1 cellular context compared by ENCODE assay signal in the genomic region with DNA sequence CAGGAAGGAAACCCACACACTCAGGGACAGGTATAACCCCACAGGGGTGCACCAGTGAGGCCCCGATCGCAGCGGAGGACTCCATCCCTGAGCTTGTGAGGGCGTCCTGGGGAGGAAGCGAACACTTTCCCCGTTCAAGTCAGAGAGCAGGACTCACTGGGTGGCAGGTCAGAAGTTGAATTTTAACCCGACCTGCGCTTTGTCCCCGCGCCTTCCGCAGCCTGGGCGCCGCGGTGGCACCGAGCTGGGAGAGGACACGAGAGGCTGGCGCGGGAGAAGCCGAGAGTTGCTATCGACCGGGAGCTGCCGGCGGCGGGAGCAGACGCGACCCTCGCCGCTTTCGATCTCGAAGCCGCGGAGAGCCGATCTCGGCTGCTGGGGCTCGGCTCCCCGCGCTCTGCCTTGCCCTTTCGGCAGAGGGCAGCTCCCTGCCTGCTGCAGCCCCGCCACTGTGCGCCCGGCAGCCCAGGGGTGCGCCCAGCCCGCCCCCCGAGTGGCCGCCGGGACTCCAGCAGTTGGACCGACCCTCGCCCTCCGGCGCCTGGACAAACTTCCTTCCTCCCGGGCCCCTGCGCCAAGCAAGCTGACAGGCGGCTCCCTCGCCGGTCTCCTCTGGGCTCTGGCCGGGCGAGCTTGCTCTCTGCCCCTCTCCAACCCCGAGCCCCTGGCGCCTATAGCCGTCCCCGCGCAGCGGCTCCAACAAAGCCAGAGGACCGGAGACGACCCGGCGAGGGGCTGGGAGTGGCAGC.
A peak's percentile ranks its signal among the peaks of the same experiment; 100 is the strongest.
TF ChIP-seq lines count a peak whose summit lies in the region.

No MANE protein-coding gene starts in this region.

TF ChIP-seq in HepG2, 621 proteins besides CTCF, POLR2A, EP300 and RAD21 (continued from another document and continues in another):
- TF ChIP-seq, protein P1, sequence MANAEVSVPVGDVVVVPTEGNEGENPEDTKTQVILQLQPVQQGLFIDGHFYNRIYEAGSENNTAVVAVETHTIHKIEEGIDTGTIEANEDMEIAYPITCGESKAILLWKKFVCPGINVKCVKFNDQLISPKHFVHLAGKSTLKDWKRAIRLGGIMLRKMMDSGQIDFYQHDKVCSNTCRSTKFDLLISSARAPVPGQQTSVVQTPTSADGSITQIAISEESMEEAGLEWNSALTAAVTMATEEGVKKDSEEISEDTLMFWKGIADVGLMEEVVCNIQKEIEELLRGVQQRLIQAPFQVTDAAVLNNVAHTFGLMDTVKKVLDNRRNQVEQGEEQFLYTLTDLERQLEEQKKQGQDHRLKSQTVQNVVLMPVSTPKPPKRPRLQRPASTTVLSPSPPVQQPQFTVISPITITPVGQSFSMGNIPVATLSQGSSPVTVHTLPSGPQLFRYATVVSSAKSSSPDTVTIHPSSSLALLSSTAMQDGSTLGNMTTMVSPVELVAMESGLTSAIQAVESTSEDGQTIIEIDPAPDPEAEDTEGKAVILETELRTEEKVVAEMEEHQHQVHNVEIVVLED (CRISPR knock-in tag; IDR thresholded peaks at IDR 0.05; ENCODE audit: borderline replicate concordance): 0 out of 2 replicates have a peak, but pooled peaks have one; percentile 20
- peak; percentile 94 for TF ChIP-seq BRD4 (CRISPR knock-in tag; IDR thresholded peaks at IDR 0.05)
- TF ChIP-seq ZNF484 (CRISPR knock-in tag; IDR thresholded peaks at IDR 0.05; ENCODE audit: borderline replicate concordance, low read depth): no peak
- peak; percentile 82 for TF ChIP-seq ZMAT3 (CRISPR knock-in tag; conservative IDR thresholded peaks at IDR 0.05)
- TF ChIP-seq STAT5B (CRISPR knock-in tag; IDR thresholded peaks at IDR 0.05): no peak
- TF ChIP-seq, protein P2, sequence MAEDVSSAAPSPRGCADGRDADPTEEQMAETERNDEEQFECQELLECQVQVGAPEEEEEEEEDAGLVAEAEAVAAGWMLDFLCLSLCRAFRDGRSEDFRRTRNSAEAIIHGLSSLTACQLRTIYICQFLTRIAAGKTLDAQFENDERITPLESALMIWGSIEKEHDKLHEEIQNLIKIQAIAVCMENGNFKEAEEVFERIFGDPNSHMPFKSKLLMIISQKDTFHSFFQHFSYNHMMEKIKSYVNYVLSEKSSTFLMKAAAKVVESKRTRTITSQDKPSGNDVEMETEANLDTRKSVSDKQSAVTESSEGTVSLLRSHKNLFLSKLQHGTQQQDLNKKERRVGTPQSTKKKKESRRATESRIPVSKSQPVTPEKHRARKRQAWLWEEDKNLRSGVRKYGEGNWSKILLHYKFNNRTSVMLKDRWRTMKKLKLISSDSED (CRISPR knock-in tag; IDR thresholded peaks at IDR 0.05): no peak
- TF ChIP-seq, protein P3, sequence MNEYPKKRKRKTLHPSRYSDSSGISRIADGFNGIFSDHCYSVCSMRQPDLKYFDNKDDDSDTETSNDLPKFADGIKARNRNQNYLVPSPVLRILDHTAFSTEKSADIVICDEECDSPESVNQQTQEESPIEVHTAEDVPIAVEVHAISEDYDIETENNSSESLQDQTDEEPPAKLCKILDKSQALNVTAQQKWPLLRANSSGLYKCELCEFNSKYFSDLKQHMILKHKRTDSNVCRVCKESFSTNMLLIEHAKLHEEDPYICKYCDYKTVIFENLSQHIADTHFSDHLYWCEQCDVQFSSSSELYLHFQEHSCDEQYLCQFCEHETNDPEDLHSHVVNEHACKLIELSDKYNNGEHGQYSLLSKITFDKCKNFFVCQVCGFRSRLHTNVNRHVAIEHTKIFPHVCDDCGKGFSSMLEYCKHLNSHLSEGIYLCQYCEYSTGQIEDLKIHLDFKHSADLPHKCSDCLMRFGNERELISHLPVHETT (CRISPR knock-in tag; conservative IDR thresholded peaks at IDR 0.05): no peak
- no peak for TF ChIP-seq ZNF180 (CRISPR knock-in tag; IDR thresholded peaks at IDR 0.05; ENCODE audit: borderline replicate concordance, low read depth)
- no peak for TF ChIP-seq ZNF232 (CRISPR knock-in tag; IDR thresholded peaks at IDR 0.05; ENCODE audit: borderline replicate concordance)
- TF ChIP-seq ZNF724P (CRISPR knock-in tag; IDR thresholded peaks at IDR 0.05; ENCODE audit: borderline replicate concordance): peak; percentile 93
- TF ChIP-seq KLF11 (CRISPR knock-in tag; IDR thresholded peaks at IDR 0.05): no peak
- no peak for TF ChIP-seq FLYWCH1 (CRISPR knock-in tag; IDR thresholded peaks at IDR 0.05)
- no peak for TF ChIP-seq IRX3 (CRISPR knock-in tag; IDR thresholded peaks at IDR 0.05; ENCODE audit: borderline replicate concordance, low read depth)
- peak; percentile 90 for TF ChIP-seq POGZ (CRISPR knock-in tag; IDR thresholded peaks at IDR 0.05)
- peak; percentile 66 for TF ChIP-seq NCOA2 (CRISPR knock-in tag; IDR thresholded peaks at IDR 0.05)
- no peak for TF ChIP-seq SMARCC2 (IDR thresholded peaks at IDR 0.05)
- TF ChIP-seq RBFOX2 (IDR thresholded peaks at IDR 0.05; ENCODE audit: low read depth, low read length): peak; percentile 94
- TF ChIP-seq ZNF766 (CRISPR knock-in tag; IDR thresholded peaks at IDR 0.05; ENCODE audit: borderline replicate concordance): 0 out of 2 replicates have a peak, but pooled peaks have one; percentile 68
- peak; percentile 71; the same call in 1 of the 2 replicates for TF ChIP-seq ZNF33A (CRISPR knock-in tag; IDR thresholded peaks at IDR 0.05; ENCODE audit: borderline replicate concordance)
- no peak for TF ChIP-seq SATB2 (CRISPR knock-in tag; IDR thresholded peaks at IDR 0.05)
- 0 out of 2 replicates have a peak, but pooled peaks have one; percentile 37 for TF ChIP-seq CC2D1A (CRISPR knock-in tag; IDR thresholded peaks at IDR 0.05)
- TF ChIP-seq GTF2F1 (IDR thresholded peaks at IDR 0.05; ENCODE audit: low read length): peak; percentile 73; the same call in 1 of the 2 replicates
- TF ChIP-seq, protein P4, sequence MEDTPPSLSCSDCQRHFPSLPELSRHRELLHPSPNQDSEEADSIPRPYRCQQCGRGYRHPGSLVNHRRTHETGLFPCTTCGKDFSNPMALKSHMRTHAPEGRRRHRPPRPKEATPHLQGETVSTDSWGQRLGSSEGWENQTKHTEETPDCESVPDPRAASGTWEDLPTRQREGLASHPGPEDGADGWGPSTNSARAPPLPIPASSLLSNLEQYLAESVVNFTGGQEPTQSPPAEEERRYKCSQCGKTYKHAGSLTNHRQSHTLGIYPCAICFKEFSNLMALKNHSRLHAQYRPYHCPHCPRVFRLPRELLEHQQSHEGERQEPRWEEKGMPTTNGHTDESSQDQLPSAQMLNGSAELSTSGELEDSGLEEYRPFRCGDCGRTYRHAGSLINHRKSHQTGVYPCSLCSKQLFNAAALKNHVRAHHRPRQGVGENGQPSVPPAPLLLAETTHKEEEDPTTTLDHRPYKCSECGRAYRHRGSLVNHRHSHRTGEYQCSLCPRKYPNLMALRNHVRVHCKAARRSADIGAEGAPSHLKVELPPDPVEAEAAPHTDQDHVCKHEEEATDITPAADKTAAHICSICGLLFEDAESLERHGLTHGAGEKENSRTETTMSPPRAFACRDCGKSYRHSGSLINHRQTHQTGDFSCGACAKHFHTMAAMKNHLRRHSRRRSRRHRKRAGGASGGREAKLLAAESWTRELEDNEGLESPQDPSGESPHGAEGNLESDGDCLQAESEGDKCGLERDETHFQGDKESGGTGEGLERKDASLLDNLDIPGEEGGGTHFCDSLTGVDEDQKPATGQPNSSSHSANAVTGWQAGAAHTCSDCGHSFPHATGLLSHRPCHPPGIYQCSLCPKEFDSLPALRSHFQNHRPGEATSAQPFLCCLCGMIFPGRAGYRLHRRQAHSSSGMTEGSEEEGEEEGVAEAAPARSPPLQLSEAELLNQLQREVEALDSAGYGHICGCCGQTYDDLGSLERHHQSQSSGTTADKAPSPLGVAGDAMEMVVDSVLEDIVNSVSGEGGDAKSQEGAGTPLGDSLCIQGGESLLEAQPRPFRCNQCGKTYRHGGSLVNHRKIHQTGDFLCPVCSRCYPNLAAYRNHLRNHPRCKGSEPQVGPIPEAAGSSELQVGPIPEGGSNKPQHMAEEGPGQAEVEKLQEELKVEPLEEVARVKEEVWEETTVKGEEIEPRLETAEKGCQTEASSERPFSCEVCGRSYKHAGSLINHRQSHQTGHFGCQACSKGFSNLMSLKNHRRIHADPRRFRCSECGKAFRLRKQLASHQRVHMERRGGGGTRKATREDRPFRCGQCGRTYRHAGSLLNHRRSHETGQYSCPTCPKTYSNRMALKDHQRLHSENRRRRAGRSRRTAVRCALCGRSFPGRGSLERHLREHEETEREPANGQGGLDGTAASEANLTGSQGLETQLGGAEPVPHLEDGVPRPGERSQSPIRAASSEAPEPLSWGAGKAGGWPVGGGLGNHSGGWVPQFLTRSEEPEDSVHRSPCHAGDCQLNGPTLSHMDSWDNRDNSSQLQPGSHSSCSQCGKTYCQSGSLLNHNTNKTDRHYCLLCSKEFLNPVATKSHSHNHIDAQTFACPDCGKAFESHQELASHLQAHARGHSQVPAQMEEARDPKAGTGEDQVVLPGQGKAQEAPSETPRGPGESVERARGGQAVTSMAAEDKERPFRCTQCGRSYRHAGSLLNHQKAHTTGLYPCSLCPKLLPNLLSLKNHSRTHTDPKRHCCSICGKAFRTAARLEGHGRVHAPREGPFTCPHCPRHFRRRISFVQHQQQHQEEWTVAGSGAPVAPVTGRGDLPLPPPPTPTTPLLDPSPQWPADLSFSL (CRISPR knock-in tag; IDR thresholded peaks at IDR 0.05): no peak
- TF ChIP-seq ARNT2 (CRISPR knock-in tag; IDR thresholded peaks at IDR 0.05; ENCODE audit: low read depth): peak; percentile 88
- TF ChIP-seq, protein P5, sequence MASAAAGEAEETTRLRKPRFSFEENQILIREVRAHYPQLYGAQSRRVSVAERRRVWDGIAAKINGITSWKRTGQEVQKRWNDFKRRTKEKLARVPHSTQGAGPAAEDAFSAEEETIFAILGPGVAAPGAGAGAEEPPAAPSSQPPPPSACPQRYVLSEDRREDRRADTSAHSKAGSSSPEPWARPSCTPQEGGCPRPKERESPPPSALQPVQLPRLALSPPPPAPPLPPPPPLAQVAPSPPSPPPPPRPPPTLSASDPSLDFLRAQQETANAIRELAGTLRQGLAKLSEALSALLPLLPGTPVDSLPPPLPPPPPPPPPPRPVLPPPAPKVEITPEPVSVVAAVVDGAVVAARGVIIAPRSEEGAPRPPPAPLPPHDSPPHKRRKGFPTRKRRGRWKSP (CRISPR knock-in tag; IDR thresholded peaks at IDR 0.05): peak; percentile 71
- no peak for TF ChIP-seq SRSF9 (IDR thresholded peaks at IDR 0.05; ENCODE audit: borderline replicate concordance, insufficient read depth, low read depth, low read length, poor library complexity, severe bottlenecking)
- TF ChIP-seq ZNF605 (CRISPR knock-in tag; IDR thresholded peaks at IDR 0.05): no peak; the same call in 1 of the 2 replicates
- TF ChIP-seq TGIF2 (CRISPR knock-in tag; IDR thresholded peaks at IDR 0.05): no peak; the same call in 1 of the 2 replicates
- TF ChIP-seq MLLT10 (CRISPR knock-in tag; IDR thresholded peaks at IDR 0.05): no peak
- peak; percentile 94 for TF ChIP-seq ASH2L (IDR thresholded peaks at IDR 0.05; ENCODE audit: insufficient read length, low read depth, low read length)
- no peak for TF ChIP-seq IKZF4 (CRISPR knock-in tag; IDR thresholded peaks at IDR 0.05; ENCODE audit: borderline replicate concordance, low read depth, not compliant biosample characterization)
- no peak for TF ChIP-seq ZNF672 (CRISPR knock-in tag; IDR thresholded peaks at IDR 0.05)
- TF ChIP-seq, protein P6, sequence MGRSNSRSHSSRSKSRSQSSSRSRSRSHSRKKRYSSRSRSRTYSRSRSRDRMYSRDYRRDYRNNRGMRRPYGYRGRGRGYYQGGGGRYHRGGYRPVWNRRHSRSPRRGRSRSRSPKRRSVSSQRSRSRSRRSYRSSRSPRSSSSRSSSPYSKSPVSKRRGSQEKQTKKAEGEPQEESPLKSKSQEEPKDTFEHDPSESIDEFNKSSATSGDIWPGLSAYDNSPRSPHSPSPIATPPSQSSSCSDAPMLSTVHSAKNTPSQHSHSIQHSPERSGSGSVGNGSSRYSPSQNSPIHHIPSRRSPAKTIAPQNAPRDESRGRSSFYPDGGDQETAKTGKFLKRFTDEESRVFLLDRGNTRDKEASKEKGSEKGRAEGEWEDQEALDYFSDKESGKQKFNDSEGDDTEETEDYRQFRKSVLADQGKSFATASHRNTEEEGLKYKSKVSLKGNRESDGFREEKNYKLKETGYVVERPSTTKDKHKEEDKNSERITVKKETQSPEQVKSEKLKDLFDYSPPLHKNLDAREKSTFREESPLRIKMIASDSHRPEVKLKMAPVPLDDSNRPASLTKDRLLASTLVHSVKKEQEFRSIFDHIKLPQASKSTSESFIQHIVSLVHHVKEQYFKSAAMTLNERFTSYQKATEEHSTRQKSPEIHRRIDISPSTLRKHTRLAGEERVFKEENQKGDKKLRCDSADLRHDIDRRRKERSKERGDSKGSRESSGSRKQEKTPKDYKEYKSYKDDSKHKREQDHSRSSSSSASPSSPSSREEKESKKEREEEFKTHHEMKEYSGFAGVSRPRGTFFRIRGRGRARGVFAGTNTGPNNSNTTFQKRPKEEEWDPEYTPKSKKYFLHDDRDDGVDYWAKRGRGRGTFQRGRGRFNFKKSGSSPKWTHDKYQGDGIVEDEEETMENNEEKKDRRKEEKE (IDR thresholded peaks at IDR 0.05): no peak
- no peak for TF ChIP-seq MAFG (CRISPR knock-in tag; IDR thresholded peaks at IDR 0.05)
- no peak for TF ChIP-seq ZNF20 (CRISPR knock-in tag; IDR thresholded peaks at IDR 0.05)
- TF ChIP-seq SIX4 (CRISPR knock-in tag; IDR thresholded peaks at IDR 0.05): no peak
- TF ChIP-seq ZNF746 (CRISPR knock-in tag; IDR thresholded peaks at IDR 0.05): 0 out of 2 replicates have a peak, but pooled peaks have one; percentile 73
- no peak for TF ChIP-seq ZNF12 (CRISPR knock-in tag; IDR thresholded peaks at IDR 0.05)
- TF ChIP-seq, protein P7, sequence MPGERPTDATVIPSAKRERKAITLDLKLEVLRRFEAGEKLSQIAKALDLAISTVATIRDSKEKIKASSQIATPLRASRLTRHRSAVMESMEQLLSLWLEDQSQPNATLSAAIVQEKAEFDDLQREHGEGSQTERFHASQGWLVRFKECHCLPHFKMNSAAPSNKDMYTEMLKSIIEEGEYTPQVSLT (CRISPR knock-in tag; IDR thresholded peaks at IDR 0.05; ENCODE audit: borderline replicate concordance, low read depth): peak; percentile 31; the same call in 1 of the 2 replicates
- TF ChIP-seq JDP2 (CRISPR knock-in tag; IDR thresholded peaks at IDR 0.05; ENCODE audit: borderline replicate concordance): no peak
- peak; percentile 64; the same call in 1 of the 2 replicates for TF ChIP-seq ZNF841 (CRISPR knock-in tag; IDR thresholded peaks at IDR 0.05; ENCODE audit: borderline replicate concordance)
- TF ChIP-seq MIXL1 (CRISPR knock-in tag; IDR thresholded peaks at IDR 0.05): no peak
- no peak; the same call in 1 of the 2 replicates for TF ChIP-seq ZNF7 (CRISPR knock-in tag; IDR thresholded peaks at IDR 0.05)
- TF ChIP-seq MAFF (IDR thresholded peaks at IDR 0.05; ENCODE audit: low read depth, low read length): no peak
- TF ChIP-seq NPAS2 (CRISPR knock-in tag; IDR thresholded peaks at IDR 0.05; ENCODE audit: borderline replicate concordance): no peak
- TF ChIP-seq ZSCAN30 (CRISPR knock-in tag; IDR thresholded peaks at IDR 0.05): peak; percentile 85; the same call in 1 of the 2 replicates
- TF ChIP-seq, protein P8, sequence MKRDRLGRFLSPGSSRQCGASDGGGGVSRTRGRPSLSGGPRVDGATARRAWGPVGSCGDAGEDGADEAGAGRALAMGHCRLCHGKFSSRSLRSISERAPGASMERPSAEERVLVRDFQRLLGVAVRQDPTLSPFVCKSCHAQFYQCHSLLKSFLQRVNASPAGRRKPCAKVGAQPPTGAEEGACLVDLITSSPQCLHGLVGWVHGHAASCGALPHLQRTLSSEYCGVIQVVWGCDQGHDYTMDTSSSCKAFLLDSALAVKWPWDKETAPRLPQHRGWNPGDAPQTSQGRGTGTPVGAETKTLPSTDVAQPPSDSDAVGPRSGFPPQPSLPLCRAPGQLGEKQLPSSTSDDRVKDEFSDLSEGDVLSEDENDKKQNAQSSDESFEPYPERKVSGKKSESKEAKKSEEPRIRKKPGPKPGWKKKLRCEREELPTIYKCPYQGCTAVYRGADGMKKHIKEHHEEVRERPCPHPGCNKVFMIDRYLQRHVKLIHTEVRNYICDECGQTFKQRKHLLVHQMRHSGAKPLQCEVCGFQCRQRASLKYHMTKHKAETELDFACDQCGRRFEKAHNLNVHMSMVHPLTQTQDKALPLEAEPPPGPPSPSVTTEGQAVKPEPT (CRISPR knock-in tag; IDR thresholded peaks at IDR 0.05; ENCODE audit: low read depth): no peak; the same call in 1 of the 2 replicates
